ENCODE assay signal across 23 cellular contexts in the genomic region with DNA sequence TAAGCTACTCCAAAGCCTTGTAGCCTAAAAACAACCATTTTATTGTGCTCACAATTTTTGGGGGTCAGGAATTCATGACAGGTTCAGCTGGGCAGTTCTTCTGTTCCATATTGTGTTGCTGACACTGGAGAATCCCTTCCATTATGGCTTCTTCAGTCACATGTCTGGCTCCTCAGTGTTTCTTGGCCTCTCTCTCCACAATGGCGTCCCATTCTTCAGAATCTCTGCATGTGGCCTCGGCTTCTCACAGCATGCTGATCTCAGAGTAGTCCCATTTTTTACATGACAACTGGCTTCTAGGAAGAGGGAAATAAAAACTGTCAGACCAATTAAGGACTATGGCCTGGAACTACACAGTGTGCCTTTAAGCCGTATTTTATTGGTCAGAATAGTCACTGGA. TPM values are rescaled to one million over a fixed set of nuclear protein-coding genes. Genes with fewer than 3 reads are reported as not detected.
DNase-seq lines count a peak whose midpoint lies in the region; ATAC-seq and TF ChIP-seq lines count a peak whose summit lies in the region.
"Had no signal": no experiment of that assay in that cellular context is flagged by ENCODE, and none has a peak within 500 bp of the region (broad histone marks: within the 10 kb centered on the region; RNA-seq: fewer than 3 reads in every experiment).

No MANE protein-coding gene starts in this region.

- no peak overlapping the region for H3K27ac ChIP-seq in GM23338 (ENCODE audit: low read depth)
- no peak overlapping the region for H3K27ac ChIP-seq in heart right ventricle
- H3K27ac ChIP-seq: C4-2B, HL-60, Peyer's patch, SJCRH30 had no signal

- no peaks in the 10 kb centered on the region for H3K9me3 Mint-ChIP-seq in GM23338
- peaks cover 3% of the 10 kb centered on the region for H3K9me3 Mint-ChIP-seq in neural crest cell
- H3K9me3 Mint-ChIP-seq: CD8-positive, alpha-beta memory T cell; IgD-negative memory B cell had no signal

- H3K4me3 Mint-ChIP-seq in GM23338 (no peak overlapping the region), neural crest cell (no peak overlapping the region)
- H3K4me3 Mint-ChIP-seq: CD8-positive, alpha-beta memory T cell; IgD-negative memory B cell had no signal

- H3K27me3 ChIP-seq in GM23338 (ENCODE audit: insufficient read depth) (no peaks in the 10 kb centered on the region), heart right ventricle (no peaks in the 10 kb centered on the region)
- H3K27me3 ChIP-seq: Peyer's patch, SJCRH30 had no signal

- WGBS in heart right ventricle, 2 donors: 98 to 99% methylated on average over 3 of the region's 3 CpGs

- H3K4me3 ChIP-seq in GM23338 (no peak overlapping the region), heart right ventricle (no peak overlapping the region)
- H3K4me3 ChIP-seq: Peyer's patch, SJCRH30 had no signal

- H3K4me2 ChIP-seq in GM23338: no peak overlapping the region

- H3K27me3 Mint-ChIP-seq in GM23338 (ENCODE audit: insufficient read depth, low read depth, poor library complexity) (no peaks in the 10 kb centered on the region), neural crest cell (ENCODE audit: low read depth) (no peaks in the 10 kb centered on the region)
- H3K27me3 Mint-ChIP-seq: CD8-positive, alpha-beta memory T cell; IgD-negative memory B cell had no signal

- no peak for TF ChIP-seq CTCF in GM23338 (conservative IDR thresholded peaks at IDR 0.05; ENCODE audit: low read depth in 2 of 2)
- no peak for TF ChIP-seq CTCF in neural crest cell (conservative IDR thresholded peaks at IDR 0.05)
- TF ChIP-seq CTCF in heart right ventricle (IDR thresholded peaks at IDR 0.05): no peak

- in situ Hi-C loops in SK-MEL-5 (cut with HindIII; ENCODE audit: low pct_unique_long_range_greater_than_20kb, low sequenced_read_pairs): no loop called here

- no peaks in the 10 kb centered on the region for H3K9me3 ChIP-seq in heart right ventricle
- H3K9me3 ChIP-seq: Peyer's patch, SJCRH30 had no signal

- H3F3A ChIP-seq in GM23338 (replicated peaks; ENCODE audit: low read depth): no peaks in the 10 kb centered on the region

- H3K27ac Mint-ChIP-seq in GM23338 (no peak overlapping the region), neural crest cell (ENCODE audit: unreplicated experiment) (peak overlapping the region; percentile 81)
- H3K27ac Mint-ChIP-seq: CD8-positive, alpha-beta memory T cell; IgD-negative memory B cell had no signal

- H3K36me3 Mint-ChIP-seq in GM23338 (ENCODE audit: low read depth) (peaks cover 5% of the 10 kb centered on the region; the same call in 2 of the 3 replicates), neural crest cell (ENCODE audit: low read depth) (peaks cover 12% of the 10 kb centered on the region)

- intact Hi-C loops in posterior vena cava (cut with DNase I): no loop called here
- intact Hi-C loops in heart right ventricle (cut with DNase I): no loop called here

- peaks cover 6% of the 10 kb centered on the region; the same call in 1 of the 2 replicates for H3K4me1 ChIP-seq in GM23338 (ENCODE audit: insufficient read depth)
- peaks cover 0 to 16% (median 7%) of the 10 kb centered on the region in 9 donors for H3K4me1 ChIP-seq in heart right ventricle
- H3K4me1 ChIP-seq: Peyer's patch had no signal

- ATAC-seq in GM23338 (peak; percentile 89), heart right ventricle (no peak), HG02610 (IDR thresholded peaks at IDR 0.05; ENCODE audit: unreplicated experiment) (no peak)

- H3K79me2 ChIP-seq in GM23338 (replicated peaks; ENCODE audit: insufficient read depth): peaks cover 10% of the 10 kb centered on the region

- H3K36me3 ChIP-seq in GM23338 (ENCODE audit: insufficient read depth): no peaks in the 10 kb centered on the region
- peaks cover 0 to 11% (median 0%) of the 10 kb centered on the region in 9 donors for H3K36me3 ChIP-seq in heart right ventricle

- H4K20me1 ChIP-seq in GM23338 (replicated peaks; ENCODE audit: insufficient read depth): no peaks in the 10 kb centered on the region

- H2AFZ ChIP-seq in GM23338: no peak overlapping the region

- no peaks in the 10 kb centered on the region for H3K9me2 ChIP-seq in GM23338 (ENCODE audit: insufficient read depth)

- H3K4me1 Mint-ChIP-seq in GM23338 (peaks cover 11% of the 10 kb centered on the region), neural crest cell (peaks cover 42% of the 10 kb centered on the region)
- H3K4me1 Mint-ChIP-seq: IgD-negative memory B cell had no signal

- DNase-seq in GM23338 (ENCODE audit: low spot score): peak; percentile 46
- DNase-seq in SK-MEL-5 (ENCODE audit: low read depth, low spot score): peak; percentile 31
- DNase-seq in foreskin melanocyte: peak; percentile 15
- DNase-seq in neural crest cell (ENCODE audit: low read depth, low spot score): no peak
- DNase-seq in HPDE6-E6E7 (ENCODE audit: extremely low spot score): no peak
- no peak for DNase-seq in posterior vena cava (ENCODE audit: low spot score)
- DNase-seq in heart right ventricle: no peak
- DNase-seq: Calu3; CD8-positive, alpha-beta memory T cell; DMS153; GOT3; NCI-H1105; NCI-H146; NCI-H2029; NCI-H2227 treated with DMSO at 0.1 percent for 48 hours; NCI-H510A; NCI-H774; Peyer's patch; SJCRH30 had no signal

TF ChIP-seq in GM23338, 12 proteins besides CTCF, POLR2A, EP300 and RAD21 (continues in another document):
- TF ChIP-seq, protein P1, sequence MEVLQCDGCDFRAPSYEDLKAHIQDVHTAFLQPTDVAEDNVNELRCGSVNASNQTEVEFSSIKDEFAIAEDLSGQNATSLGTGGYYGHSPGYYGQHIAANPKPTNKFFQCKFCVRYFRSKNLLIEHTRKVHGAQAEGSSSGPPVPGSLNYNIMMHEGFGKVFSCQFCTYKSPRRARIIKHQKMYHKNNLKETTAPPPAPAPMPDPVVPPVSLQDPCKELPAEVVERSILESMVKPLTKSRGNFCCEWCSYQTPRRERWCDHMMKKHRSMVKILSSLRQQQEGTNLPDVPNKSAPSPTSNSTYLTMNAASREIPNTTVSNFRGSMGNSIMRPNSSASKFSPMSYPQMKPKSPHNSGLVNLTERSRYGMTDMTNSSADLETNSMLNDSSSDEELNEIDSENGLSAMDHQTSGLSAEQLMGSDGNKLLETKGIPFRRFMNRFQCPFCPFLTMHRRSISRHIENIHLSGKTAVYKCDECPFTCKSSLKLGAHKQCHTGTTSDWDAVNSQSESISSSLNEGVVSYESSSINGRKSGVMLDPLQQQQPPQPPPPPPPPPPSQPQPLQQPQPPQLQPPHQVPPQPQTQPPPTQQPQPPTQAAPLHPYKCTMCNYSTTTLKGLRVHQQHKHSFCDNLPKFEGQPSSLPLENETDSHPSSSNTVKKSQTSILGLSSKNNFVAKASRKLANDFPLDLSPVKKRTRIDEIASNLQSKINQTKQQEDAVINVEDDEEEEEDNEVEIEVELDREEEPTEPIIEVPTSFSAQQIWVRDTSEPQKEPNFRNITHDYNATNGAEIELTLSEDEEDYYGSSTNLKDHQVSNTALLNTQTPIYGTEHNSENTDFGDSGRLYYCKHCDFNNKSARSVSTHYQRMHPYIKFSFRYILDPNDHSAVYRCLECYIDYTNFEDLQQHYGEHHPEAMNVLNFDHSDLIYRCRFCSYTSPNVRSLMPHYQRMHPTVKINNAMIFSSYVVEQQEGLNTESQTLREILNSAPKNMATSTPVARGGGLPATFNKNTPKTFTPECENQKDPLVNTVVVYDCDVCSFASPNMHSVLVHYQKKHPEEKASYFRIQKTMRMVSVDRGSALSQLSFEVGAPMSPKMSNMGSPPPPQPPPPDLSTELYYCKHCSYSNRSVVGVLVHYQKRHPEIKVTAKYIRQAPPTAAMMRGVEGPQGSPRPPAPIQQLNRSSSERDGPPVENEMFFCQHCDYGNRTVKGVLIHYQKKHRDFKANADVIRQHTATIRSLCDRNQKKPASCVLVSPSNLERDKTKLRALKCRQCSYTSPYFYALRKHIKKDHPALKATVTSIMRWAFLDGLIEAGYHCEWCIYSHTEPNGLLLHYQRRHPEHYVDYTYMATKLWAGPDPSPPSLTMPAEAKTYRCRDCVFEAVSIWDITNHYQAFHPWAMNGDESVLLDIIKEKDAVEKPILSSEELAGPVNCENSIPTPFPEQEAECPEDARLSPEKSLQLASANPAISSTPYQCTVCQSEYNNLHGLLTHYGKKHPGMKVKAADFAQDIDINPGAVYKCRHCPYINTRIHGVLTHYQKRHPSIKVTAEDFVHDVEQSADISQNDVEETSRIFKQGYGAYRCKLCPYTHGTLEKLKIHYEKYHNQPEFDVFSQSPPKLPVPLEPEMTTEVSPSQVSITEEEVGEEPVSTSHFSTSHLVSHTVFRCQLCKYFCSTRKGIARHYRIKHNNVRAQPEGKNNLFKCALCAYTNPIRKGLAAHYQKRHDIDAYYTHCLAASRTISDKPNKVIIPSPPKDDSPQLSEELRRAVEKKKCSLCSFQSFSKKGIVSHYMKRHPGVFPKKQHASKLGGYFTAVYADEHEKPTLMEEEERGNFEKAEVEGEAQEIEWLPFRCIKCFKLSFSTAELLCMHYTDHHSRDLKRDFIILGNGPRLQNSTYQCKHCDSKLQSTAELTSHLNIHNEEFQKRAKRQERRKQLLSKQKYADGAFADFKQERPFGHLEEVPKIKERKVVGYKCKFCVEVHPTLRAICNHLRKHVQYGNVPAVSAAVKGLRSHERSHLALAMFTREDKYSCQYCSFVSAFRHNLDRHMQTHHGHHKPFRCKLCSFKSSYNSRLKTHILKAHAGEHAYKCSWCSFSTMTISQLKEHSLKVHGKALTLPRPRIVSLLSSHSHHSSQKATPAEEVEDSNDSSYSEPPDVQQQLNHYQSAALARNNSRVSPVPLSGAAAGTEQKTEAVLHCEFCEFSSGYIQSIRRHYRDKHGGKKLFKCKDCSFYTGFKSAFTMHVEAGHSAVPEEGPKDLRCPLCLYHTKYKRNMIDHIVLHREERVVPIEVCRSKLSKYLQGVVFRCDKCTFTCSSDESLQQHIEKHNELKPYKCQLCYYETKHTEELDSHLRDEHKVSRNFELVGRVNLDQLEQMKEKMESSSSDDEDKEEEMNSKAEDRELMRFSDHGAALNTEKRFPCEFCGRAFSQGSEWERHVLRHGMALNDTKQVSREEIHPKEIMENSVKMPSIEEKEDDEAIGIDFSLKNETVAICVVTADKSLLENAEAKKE (CRISPR knock-in tag; IDR thresholded peaks at IDR 0.05): no peak

RNA-seq across cellular contexts. Expression of a gene that starts 49.6 kb away (rescaled TPM):
- 48.3 and 49.7 TPM in 2 replicates for total RNA-seq in GM23338 (2014; rRNA removed; shearing (Covaris generic))
- polyA plus RNA-seq in GM23338 (2016; fragmentation: Nextera tagmentation; extraction: Ambion mirVana): 11.9 and 16.3 TPM in 2 replicates
- total RNA-seq in SK-MEL-5 (2014; rRNA removed; shearing (Covaris generic)): 25.1 and 26.5 TPM in 2 replicates
- 32.0 and 38.9 TPM in 2 replicates for polyA plus RNA-seq in SK-MEL-5 (2015; cell fraction: cytosol; rRNA removed)
- 24.8 and 25.8 TPM in 2 replicates for polyA plus RNA-seq in SK-MEL-5 (2015; cell fraction: nucleus; rRNA removed)
- 60.6 and 62.9 TPM in 2 replicates for total RNA-seq in neural crest cell
- total RNA-seq in posterior vena cava: 10 to 100 TPM; 47.7 to 70.1 TPM
- total RNA-seq in heart right ventricle: 10 to 100 TPM; 41.9 to 71.0 (median 58.9) TPM
- 1 to 10 TPM; 4.2 to 7.6 TPM for polyA plus RNA-seq in heart right ventricle

Comparison
In these comparisons a context has a peak if more than half of its experiments do, and no peak if none do; other contexts are left out.
1. DNase-seq: peak in GM23338 (single experiment), SK-MEL-5 (single experiment) and foreskin melanocyte (single experiment); none in neural crest cell (single experiment), HPDE6-E6E7 (single experiment), posterior vena cava (single experiment) and heart right ventricle (0 of 2).